11 cellular contexts compared by ENCODE assay signal in the genomic region with DNA sequence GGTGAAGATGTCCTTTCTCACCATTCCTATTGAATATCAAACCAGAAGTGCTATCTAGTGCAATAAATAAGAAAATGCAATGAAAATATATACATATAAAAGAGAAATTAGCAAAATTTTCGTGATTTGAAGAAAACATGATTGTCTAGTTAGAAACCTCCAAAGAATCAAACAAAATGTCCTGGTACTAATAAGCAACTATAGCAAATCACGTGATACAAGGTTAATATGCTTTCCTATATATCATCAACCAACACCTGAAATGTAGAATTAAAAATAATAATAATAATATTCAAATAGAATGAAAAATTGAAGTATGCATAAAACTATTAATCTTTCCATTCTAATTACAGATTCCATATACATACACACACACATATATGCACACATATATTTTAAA.
"Had no signal": no experiment of that assay in that cellular context is flagged by ENCODE, and none has a peak within 500 bp of the region (broad histone marks: within the 10 kb centered on the region; RNA-seq: fewer than 3 reads in every experiment).

No MANE protein-coding gene starts in this region.

- H3K4me2 ChIP-seq: GM23338 had no signal

- H2AFZ ChIP-seq: GM23248, GM23338 had no signal

- H3K27ac ChIP-seq: GM23248 had no signal

- H3K36me3 ChIP-seq: HAP-1 had no signal

- H3K9ac ChIP-seq: GM23248 had no signal

- FAIRE-seq: H1, H54 had no signal

- ATAC-seq: GM23338, HCT116 had no signal

- H3K9me3 ChIP-seq: HAP-1 had no signal

- DNase-seq: GM23248, GOT3, H7, H9, HCEC 1CT, HFFc6 had no signal

- H3K4me3 ChIP-seq: GM23248, GM23338, HAP-1 had no signal

- H3K4me1 ChIP-seq: HAP-1 had no signal
